29 cellular contexts compared by ENCODE assay signal in the genomic region with DNA sequence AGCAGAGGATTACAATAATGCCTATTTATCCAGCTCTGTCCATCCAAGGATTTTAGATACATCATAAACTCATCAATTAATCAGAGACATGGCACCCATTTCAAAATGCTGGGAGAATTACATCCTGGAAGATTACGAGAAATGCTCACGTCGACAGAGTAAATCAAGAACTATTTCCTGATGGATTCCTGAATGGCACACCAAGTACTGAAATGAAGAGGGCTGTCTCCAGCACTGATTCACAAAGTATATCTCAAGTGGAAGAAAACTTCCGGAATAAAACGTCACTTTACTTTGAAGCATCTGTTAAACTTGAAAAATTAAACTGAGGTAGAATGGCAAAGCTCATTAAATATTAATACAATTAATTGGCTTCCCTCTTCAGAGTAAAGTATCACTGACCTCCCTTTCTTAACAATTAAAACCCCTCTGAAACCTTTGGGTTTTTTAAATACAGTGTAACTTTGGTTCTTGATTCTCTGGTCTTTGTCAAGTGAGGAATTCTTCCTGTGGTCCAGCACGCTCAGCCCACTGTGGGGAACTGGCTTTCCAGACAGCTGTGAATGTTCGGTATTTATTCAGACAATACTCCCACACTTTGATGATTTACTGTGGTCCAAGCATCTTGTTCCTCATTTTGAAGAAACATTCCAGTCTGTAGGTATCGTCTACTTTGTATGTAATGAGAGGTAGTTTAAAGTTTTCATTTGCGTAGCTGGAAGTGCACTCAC.
"Had no signal": no experiment of that assay in that cellular context is flagged by ENCODE, and none has a peak within 500 bp of the region (broad histone marks: within the 10 kb centered on the region; RNA-seq: fewer than 3 reads in every experiment).

No MANE protein-coding gene starts in this region.

- H3K27ac ChIP-seq: adrenal gland, breast epithelium, coronary artery, esophagus squamous epithelium, heart left ventricle, lower lobe of right lung, neutrophil, ovary, prostate gland, suprapubic skin, uterus had no signal

- DNase-seq: activated B cell treated with CpG ODN at 0.5 μM for 24 hours; activated CD4-positive, alpha-beta T cell treated with anti-CD3 and anti-CD28 coated beads for 36 hours; activated CD4-positive, alpha-beta T cell treated with anti-CD3 and anti-CD28 coated beads, Interleukin-2, amount 50 U/mL, for 4 hours; activated CD8-positive, alpha-beta memory T cell treated with anti-CD3 and anti-CD28 coated beads, Interleukin-2, amount 50 U/mL, for 48 hours; activated naive CD4-positive, alpha-beta T cell; activated T-cell treated with anti-CD3 and anti-CD28 coated beads, Interleukin-2, amount 50 U/mL, for 4 hours; adrenal gland; endodermal cell; esophagus squamous epithelium; heart left ventricle; left cardiac atrium; lower lobe of right lung; mesendoderm; naive thymus-derived CD8-positive, alpha-beta T cell; ovary; stimulated activated CD4-positive, alpha-beta T cell treated with anti-CD3 and anti-CD28 coated beads, Interleukin-2, amount 100 ng/mL, for 24 hours; stimulated activated naive CD8-positive, alpha-beta T cell treated with anti-CD3 and anti-CD28 coated beads, Interleukin-15, amount 100 ng/mL, for 72 hours; T1000; trophoblast cell; uterus had no signal

- H3K4me1 Mint-ChIP-seq: activated B cell treated with CpG ODN at 0.5 μM for 24 hours; activated CD4-positive, alpha-beta T cell treated with anti-CD3 and anti-CD28 coated beads for 36 hours; endodermal cell; naive thymus-derived CD8-positive, alpha-beta T cell; stimulated activated effector memory CD8-positive, alpha-beta T cell treated with anti-CD3 and anti-CD28 coated beads, Interleukin-12 subunit alpha, Interleukin-12 subunit beta, amount 100 ng/mL, for 72 hours; stimulated activated naive CD8-positive, alpha-beta T cell treated with anti-CD3 and anti-CD28 coated beads, Interleukin-15, amount 100 ng/mL, for 72 hours had no signal

- H3K36me3 Mint-ChIP-seq: stimulated activated effector memory CD8-positive, alpha-beta T cell treated with anti-CD3 and anti-CD28 coated beads, Interleukin-12 subunit alpha, Interleukin-12 subunit beta, amount 100 ng/mL, for 72 hours had no signal

- H3K9me3 Mint-ChIP-seq: activated B cell treated with CpG ODN at 0.5 μM for 24 hours; activated T-cell treated with anti-CD3 and anti-CD28 coated beads, Interleukin-2, amount 50 U/mL, for 4 hours; activated T-helper 2 cell treated with anti-CD3 and anti-CD28 coated beads, Interferon-gamma antibody, Interleukin-2, Interleukin-4, amounts not matched to agents 10 μg/mL and 5 μg/mL and 100 μg/mL, durations not matched to agents 14 hours and 24 hours and 36 hours; endodermal cell; naive thymus-derived CD8-positive, alpha-beta T cell; stimulated activated effector memory CD8-positive, alpha-beta T cell treated with anti-CD3 and anti-CD28 coated beads, Interleukin-12 subunit alpha, Interleukin-12 subunit beta, amount 100 ng/mL, for 72 hours; stimulated activated naive CD8-positive, alpha-beta T cell treated with anti-CD3 and anti-CD28 coated beads, Interleukin-15, amount 100 ng/mL, for 72 hours had no signal

- H3K4me1 ChIP-seq: breast epithelium, esophagus squamous epithelium, lower lobe of right lung, prostate gland, suprapubic skin, uterus had no signal

- FAIRE-seq: islet of Langerhans had no signal

- H3K4me3 ChIP-seq: adrenal gland, breast epithelium, coronary artery, esophagus squamous epithelium, heart left ventricle, lower lobe of right lung, ovary, prostate gland, suprapubic skin, uterus had no signal

- H3K27ac Mint-ChIP-seq: activated B cell treated with CpG ODN at 0.5 μM for 24 hours; activated CD4-positive, alpha-beta T cell treated with anti-CD3 and anti-CD28 coated beads for 36 hours; activated naive CD8-positive, alpha-beta T cell; activated T-helper 2 cell treated with anti-CD3 and anti-CD28 coated beads, Interferon-gamma antibody, Interleukin-2, Interleukin-4, amounts not matched to agents 10 μg/mL and 5 μg/mL and 100 μg/mL, durations not matched to agents 14 hours and 24 hours and 36 hours; endodermal cell; naive thymus-derived CD8-positive, alpha-beta T cell; stimulated activated effector memory CD8-positive, alpha-beta T cell treated with anti-CD3 and anti-CD28 coated beads, Interleukin-12 subunit alpha, Interleukin-12 subunit beta, amount 100 ng/mL, for 72 hours; stimulated activated naive CD8-positive, alpha-beta T cell treated with anti-CD3 and anti-CD28 coated beads, Interleukin-15, amount 100 ng/mL, for 72 hours had no signal

- H3K36me3 ChIP-seq: adrenal gland, breast epithelium, neutrophil, ovary, prostate gland, uterus had no signal

- H3K9me3 ChIP-seq: adrenal gland, breast epithelium, esophagus squamous epithelium, heart left ventricle, lower lobe of right lung, neutrophil, ovary, prostate gland, suprapubic skin, uterus had no signal

- ATAC-seq: activated CD4-positive, alpha-beta T cell treated with anti-CD3 and anti-CD28 coated beads for 36 hours; activated T-cell treated with anti-CD3 and anti-CD28 coated beads, Interleukin-2, amount 50 U/mL, for 4 hours; lower lobe of right lung; naive thymus-derived CD8-positive, alpha-beta T cell; stimulated activated effector memory CD8-positive, alpha-beta T cell treated with anti-CD3 and anti-CD28 coated beads, Interleukin-12 subunit alpha, Interleukin-12 subunit beta, amount 100 ng/mL, for 72 hours; stimulated activated naive CD8-positive, alpha-beta T cell treated with anti-CD3 and anti-CD28 coated beads, Interleukin-15, amount 100 ng/mL, for 72 hours had no signal

- H3K27me3 Mint-ChIP-seq: activated B cell treated with CpG ODN at 0.5 μM for 24 hours; activated CD4-positive, alpha-beta T cell treated with anti-CD3 and anti-CD28 coated beads for 36 hours; activated naive CD8-positive, alpha-beta T cell; naive thymus-derived CD8-positive, alpha-beta T cell; stimulated activated naive CD8-positive, alpha-beta T cell treated with anti-CD3 and anti-CD28 coated beads, Interleukin-15, amount 100 ng/mL, for 72 hours had no signal

- H3K27me3 ChIP-seq: adrenal gland, breast epithelium, esophagus squamous epithelium, heart left ventricle, neutrophil, ovary, suprapubic skin, uterus had no signal

- H3K4me3 Mint-ChIP-seq: activated B cell treated with CpG ODN at 0.5 μM for 24 hours; activated CD4-positive, alpha-beta T cell treated with anti-CD3 and anti-CD28 coated beads for 36 hours; activated naive CD8-positive, alpha-beta T cell; activated T-cell treated with anti-CD3 and anti-CD28 coated beads, Interleukin-2, amount 50 U/mL, for 4 hours; endodermal cell; naive thymus-derived CD8-positive, alpha-beta T cell; stimulated activated effector memory CD8-positive, alpha-beta T cell treated with anti-CD3 and anti-CD28 coated beads, Interleukin-12 subunit alpha, Interleukin-12 subunit beta, amount 100 ng/mL, for 72 hours; stimulated activated naive CD8-positive, alpha-beta T cell treated with anti-CD3 and anti-CD28 coated beads, Interleukin-15, amount 100 ng/mL, for 72 hours had no signal
